ENCODE assay signal across 25 cellular contexts in the genomic region with DNA sequence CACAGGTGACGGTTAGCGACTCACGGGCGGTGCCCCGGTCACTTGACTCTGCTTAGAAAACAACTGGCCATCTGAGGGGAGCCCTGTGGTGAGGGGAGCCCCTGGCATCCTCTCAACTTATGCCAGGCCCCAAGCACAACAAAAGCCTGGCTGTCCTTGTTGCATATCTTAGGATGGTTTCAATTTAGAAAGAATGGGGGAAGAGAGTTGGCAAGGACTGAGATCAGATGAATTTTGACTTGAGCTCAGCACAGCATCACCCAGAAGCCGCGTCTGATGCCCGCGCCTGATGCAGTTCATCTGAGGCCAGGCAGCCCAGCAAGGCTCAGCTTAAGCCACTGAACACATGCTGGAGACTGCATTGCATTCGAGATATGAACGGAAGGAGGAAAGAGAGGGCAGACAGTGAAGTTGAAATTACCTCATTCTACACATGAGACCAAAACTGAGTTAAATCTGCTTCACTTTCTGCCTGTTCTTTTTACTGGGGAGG. TPM values are rescaled to one million over a fixed set of nuclear protein-coding genes. Genes with fewer than 3 reads are reported as not detected.
"Had no signal": no experiment of that assay in that cellular context is flagged by ENCODE, and none has a peak within 500 bp of the region (broad histone marks: within the 10 kb centered on the region; RNA-seq: fewer than 3 reads in every experiment).

No MANE protein-coding gene starts in this region.

- DNase-seq: activated CD4-positive, alpha-beta memory T cell treated with anti-CD3 and anti-CD28 coated beads for 36 hours; activated CD4-positive, alpha-beta T cell treated with anti-CD3 and anti-CD28 coated beads, Interleukin-2, amount 10 ng/mL, durations not matched to agents 7 days and 5 days; activated CD4-positive, CD25-positive, alpha-beta regulatory T cell treated with anti-CD3 and anti-CD28 coated beads, Interleukin-2, amount 50 U/mL, for 72 hours; activated CD8-positive, alpha-beta memory T cell treated with anti-CD3 and anti-CD28 coated beads for 24 hours; activated naive CD4-positive, alpha-beta T cell treated with anti-CD3 and anti-CD28 coated beads, Interleukin-2, amount 50 U/mL, for 16 hours; activated naive CD8-positive, alpha-beta T cell treated with anti-CD3 and anti-CD28 coated beads, Interleukin-2, amount 10 ng/mL, durations not matched to agents 7 days and 5 days; activated T-cell treated with anti-CD3 and anti-CD28 coated beads, Interleukin-2, amount 50 U/mL, for 72 hours; adrenal gland; caudate nucleus; KG1; NCI-H1105; NCI-H1436 treated with DMSO at 0.1 percent for 48 hours; NCI-H187; NCI-H2081; NCI-H510A treated with DMSO at 0.1 percent for 48 hours; NCI-H69; SIG-M5; SW 1271 had no signal

- H3K9me3 Mint-ChIP-seq: activated CD4-positive, alpha-beta memory T cell treated with anti-CD3 and anti-CD28 coated beads for 36 hours; activated CD4-positive, alpha-beta T cell treated with anti-CD3 and anti-CD28 coated beads, Interleukin-2, amount 10 ng/mL, durations not matched to agents 7 days and 5 days; activated naive CD8-positive, alpha-beta T cell treated with anti-CD3 and anti-CD28 coated beads, Interleukin-2, amount 10 ng/mL, durations not matched to agents 7 days and 5 days; activated T-cell treated with anti-CD3 and anti-CD28 coated beads, Interleukin-2, amount 50 U/mL, for 72 hours; activated T-helper 2 cell treated with anti-CD3 and anti-CD28 coated beads, Interferon-gamma antibody, Interleukin-2, Interleukin-4, amounts not matched to agents 10 μg/mL and 5 μg/mL and 100 μg/mL, durations not matched to agents 14 hours and 24 hours and 36 hours; WTC11 had no signal

- H3K27ac Mint-ChIP-seq: activated CD4-positive, alpha-beta memory T cell treated with anti-CD3 and anti-CD28 coated beads for 36 hours; activated CD4-positive, alpha-beta T cell treated with anti-CD3 and anti-CD28 coated beads, Interleukin-2, amount 10 ng/mL, durations not matched to agents 7 days and 5 days; activated naive CD8-positive, alpha-beta T cell treated with anti-CD3 and anti-CD28 coated beads, Interleukin-2, amount 10 ng/mL, durations not matched to agents 7 days and 5 days; activated T-cell treated with anti-CD3 and anti-CD28 coated beads, Interleukin-2, amount 50 U/mL, for 72 hours; activated T-helper 2 cell treated with anti-CD3 and anti-CD28 coated beads, Interferon-gamma antibody, Interleukin-2, Interleukin-4, amounts not matched to agents 10 μg/mL and 5 μg/mL and 100 μg/mL, durations not matched to agents 14 hours and 24 hours and 36 hours; WTC11 had no signal

- ATAC-seq: activated T-cell treated with anti-CD3 and anti-CD28 coated beads, Interleukin-2, amount 50 U/mL, for 72 hours; WTC11 had no signal

- H3K4me3 Mint-ChIP-seq: activated CD4-positive, alpha-beta memory T cell treated with anti-CD3 and anti-CD28 coated beads for 36 hours; activated CD4-positive, alpha-beta T cell treated with anti-CD3 and anti-CD28 coated beads, Interleukin-2, amount 10 ng/mL, durations not matched to agents 7 days and 5 days; activated naive CD8-positive, alpha-beta T cell treated with anti-CD3 and anti-CD28 coated beads, Interleukin-2, amount 10 ng/mL, durations not matched to agents 7 days and 5 days; activated T-cell treated with anti-CD3 and anti-CD28 coated beads, Interleukin-2, amount 50 U/mL, for 72 hours; WTC11 had no signal

- H3K4me1 Mint-ChIP-seq: activated CD4-positive, alpha-beta T cell treated with anti-CD3 and anti-CD28 coated beads, Interleukin-2, amount 10 ng/mL, durations not matched to agents 7 days and 5 days; activated naive CD8-positive, alpha-beta T cell treated with anti-CD3 and anti-CD28 coated beads, Interleukin-2, amount 10 ng/mL, durations not matched to agents 7 days and 5 days had no signal

- H3K36me3 Mint-ChIP-seq: activated CD4-positive, alpha-beta memory T cell treated with anti-CD3 and anti-CD28 coated beads for 36 hours; activated naive CD8-positive, alpha-beta T cell treated with anti-CD3 and anti-CD28 coated beads, Interleukin-2, amount 10 ng/mL, durations not matched to agents 7 days and 5 days; WTC11 had no signal

- H3K9me3 ChIP-seq: adrenal gland, breast epithelium had no signal

- H3K27me3 Mint-ChIP-seq: activated CD4-positive, alpha-beta memory T cell treated with anti-CD3 and anti-CD28 coated beads for 36 hours; activated CD4-positive, alpha-beta T cell treated with anti-CD3 and anti-CD28 coated beads, Interleukin-2, amount 10 ng/mL, durations not matched to agents 7 days and 5 days; activated naive CD8-positive, alpha-beta T cell treated with anti-CD3 and anti-CD28 coated beads, Interleukin-2, amount 10 ng/mL, durations not matched to agents 7 days and 5 days had no signal

RNA-seq across cellular contexts. Expression of a gene that starts 36.8 kb away (rescaled TPM):
- total RNA-seq: activated CD4-positive, alpha-beta memory T cell treated with anti-CD3 and anti-CD28 coated beads for 36 hours; activated CD4-positive, alpha-beta T cell treated with anti-CD3 and anti-CD28 coated beads, Interleukin-2, amount 10 ng/mL, durations not matched to agents 7 days and 5 days; activated naive CD8-positive, alpha-beta T cell treated with anti-CD3 and anti-CD28 coated beads, Interleukin-2, amount 10 ng/mL, durations not matched to agents 7 days and 5 days; breast epithelium; chondrocyte; MCF 10A; OCI-LY7; T-helper 1 cell treated with Interleukin-12 subunit alpha and Interleukin-12 subunit beta and Interleukin-4 antibody, amounts not matched to agents 30 ng/mL and 1 ng/mL, for 36 hours had no signal
